Comparison of ENCODE assay signal across 18 cellular contexts in genomic region chr11:132008872-132009271, GRCh38.
DNase-seq lines count a peak whose midpoint lies in the region; FAIRE-seq and TF ChIP-seq lines count a peak whose summit lies in the region.
"Had no signal": no experiment of that assay in that cellular context is flagged by ENCODE, and none has a peak within 500 bp of the region (broad histone marks: within the 10 kb centered on the region; RNA-seq: fewer than 3 reads in every experiment).

No MANE protein-coding gene starts in this region.

- no peak overlapping the region; the same call in 1 of the 2 replicates for H2AK5ac ChIP-seq in H1 (ENCODE audit: low read depth, low read length)

- H2BK120ac ChIP-seq in H1 (replicated peaks; ENCODE audit: low read depth, low read length): no peak overlapping the region

- TF ChIP-seq EP300 in H1 (IDR thresholded peaks at IDR 0.05; ENCODE audit: borderline replicate concordance in 1 of 2, low read depth in 2 of 2, low read length in 2 of 2): no peak
- no peak for TF ChIP-seq EP300 in neural cell (conservative IDR thresholded peaks at IDR 0.05; ENCODE audit: poor library complexity, severe bottlenecking)

- peak; percentile 65 for FAIRE-seq in H1 (lab: Jason Lieb, UNC)
- FAIRE-seq: A549, GM12891 had no signal

- no peak overlapping the region for H4K8ac ChIP-seq in H1 (ENCODE audit: extremely low read depth, insufficient read depth, low read length)

- H3K14ac ChIP-seq in H1 (ENCODE audit: insufficient read length): no peak overlapping the region

- no peak overlapping the region for H3K27ac ChIP-seq in H1 (ENCODE audit: low read depth, low read length)
- H3K27ac ChIP-seq in neural cell (ENCODE audit: low read length): peak overlapping the region; percentile 88
- H3K27ac ChIP-seq: A549, C4-2B, HL-60, SJSA1 had no signal

- H3K4me2 ChIP-seq in H1 (ENCODE audit: insufficient read depth in 1 of 2, low read depth in 2 of 2, low read length in 2 of 2) (no peak overlapping the region), neural cell (ENCODE audit: low read length) (no peak overlapping the region)
- H3K4me2 ChIP-seq: A549 had no signal

- H3K4me1 ChIP-seq in H1 (replicated peaks in 1 of 4; ENCODE audit: control insufficient read depth in 3 of 4, insufficient read depth in 4 of 4, low read length in 3 of 4): peaks cover 2 to 14% (median 8%) of the 10 kb centered on the region in 4 experiments; a peak in 5 of 7 replicates
- H3K4me1 ChIP-seq: A549, SJSA1 had no signal

- H2BK5ac ChIP-seq in H1 (ENCODE audit: low read depth, low read length): no peak overlapping the region

- TF ChIP-seq RAD21 in H1 (IDR thresholded peaks at IDR 0.05 in 1 of 2, conservative IDR thresholded peaks at IDR 0.05 in 1 of 2; ENCODE audit: low read depth in 2 of 2, low read length in 2 of 2) (no peak), neural cell (conservative IDR thresholded peaks at IDR 0.05) (peak; percentile 20)

- no peak overlapping the region for H3K23ac ChIP-seq in H1 (ENCODE audit: insufficient read length)

- no peaks in the 10 kb centered on the region for H3K9me3 ChIP-seq in H1 (ENCODE audit: insufficient read depth in 2 of 2, low read depth in 1 of 2, low read length in 1 of 2)
- no peaks in the 10 kb centered on the region for H3K9me3 ChIP-seq in neural cell (ENCODE audit: low read length)
- H3K9me3 ChIP-seq: A549, SJSA1 had no signal

- WGBS in H1 (ENCODE audit: extremely low coverage in 1 of 2, insufficient coverage in 1 of 2, insufficient read length in 1 of 2, insufficient replicate concordance in 2 of 2, low coverage in 1 of 2, low lambda C conversion rate in 2 of 2, missing lambda C conversion rate in 1 of 2), 2 experiments: 28% methylated on average over 4 of the region's 4 CpGs; no CpG with 5 or more reads in 1 of the 2 experiments

- H3K4me3 ChIP-seq in H1 (ENCODE audit: extremely low read depth in 1 of 4, insufficient read depth in 2 of 4, low read depth in 3 of 4, low read length in 4 of 4) (no peak overlapping the region), neural cell (ENCODE audit: low read length) (peak overlapping the region; percentile 6)
- H3K4me3 ChIP-seq: A549, SJSA1 had no signal

- CTCF ChIA-PET in H1 (lab: Charles Lee; ENCODE audit: partially characterized antibody): interaction anchor here (1.1 to 1.5 kb wide), 2 partner anchors 19 to 125 kb away, joined by 3 to 5 read pairs; no protein-coding TSS in a partner anchor

- no peak overlapping the region for H2AFZ ChIP-seq in H1 (ENCODE audit: low read length)
- H2AFZ ChIP-seq in neural cell (ENCODE audit: low read depth, low read length): no peak overlapping the region

- H3K9me2 ChIP-seq in neural cell (ENCODE audit: insufficient read depth, low read length): no peaks in the 10 kb centered on the region

- POLR2A ChIA-PET in H1 (lab: Charles Lee; ENCODE audit: partially characterized antibody): interaction anchor here (1.2 kb wide), 1 partner anchor 31 kb away, joined by 3 read pairs; no protein-coding TSS in a partner anchor

- peak; percentile 34 for DNase-seq in ELF-1 (ENCODE audit: low read depth, low spot score)
- peak; percentile 50 for DNase-seq in NCI-H69 (lab: John Stamatoyannopoulos, UW)
- no peak for DNase-seq in H1 (ENCODE audit: low read depth in 1 of 2, low spot score in 2 of 2)
- DNase-seq in stimulated activated CD4-positive, alpha-beta T cell treated with anti-CD3 and anti-CD28 coated beads, Interleukin-1b, Interleukin-23, amount 100 ng/mL, for 48 hours: no peak
- DNase-seq in activated effector memory CD4-positive, alpha-beta T cell treated with Interleukin-2 at 50 U/mL for 16 hours: no peak
- DNase-seq in NCI-H1417 treated with DMSO at 0.1 percent for 48 hours (lab: John Stamatoyannopoulos, UW): no peak
- DNase-seq: COR-L47, KG1, NCI-H1092 treated with DMSO at 0.1 percent for 48 hours, NCI-H187 treated with DMSO at 0.1 percent for 48 hours, NCI-H524 treated with DMSO at 0.1 percent for 48 hours, PC-3 had no signal

- no peaks in the 10 kb centered on the region for H3K79me2 ChIP-seq in H1 (ENCODE audit: control insufficient read depth in 1 of 2, insufficient read depth in 2 of 2, low read length in 2 of 2)
- no peaks in the 10 kb centered on the region for H3K79me2 ChIP-seq in neural cell (replicated peaks; ENCODE audit: insufficient read depth, low read length)

- H3K27me3 ChIP-seq in H1 (replicated peaks in 1 of 4; ENCODE audit: control insufficient read depth in 3 of 4, extremely low read depth in 1 of 4, insufficient read depth in 3 of 4, low read length in 3 of 4) (no peaks in the 10 kb centered on the region; a peak in 1 of 7 replicates), neural cell (ENCODE audit: insufficient read depth, low read depth, low read length) (no peaks in the 10 kb centered on the region)
- H3K27me3 ChIP-seq: SJSA1 had no signal

- H4K20me1 ChIP-seq in H1 (replicated peaks in 1 of 2; ENCODE audit: control insufficient read depth in 1 of 2, insufficient read depth in 2 of 2, low read length in 2 of 2) (no peaks in the 10 kb centered on the region), neural cell (ENCODE audit: insufficient read depth) (no peaks in the 10 kb centered on the region)

- no peaks in the 10 kb centered on the region for H3K79me1 ChIP-seq in H1 (ENCODE audit: low read depth, low read length)

- H3F3A ChIP-seq in neural cell (ENCODE audit: insufficient read depth, low read length, poor library complexity, severe bottlenecking): peaks cover 6% of the 10 kb centered on the region

- H3K23me2 ChIP-seq in H1 (ENCODE audit: low read depth, low read length): no peaks in the 10 kb centered on the region

- no peak for TF ChIP-seq CTCF in H1 (IDR thresholded peaks at IDR 0.05; ENCODE audit: control extremely low read depth in 1 of 3, insufficient read depth in 1 of 3, low read depth in 1 of 3, low read length in 3 of 3)
- TF ChIP-seq CTCF in neural cell (IDR thresholded peaks at IDR 0.05; ENCODE audit: poor library complexity, severe bottlenecking): no peak

- H3K9ac ChIP-seq in H1 (replicated peaks in 1 of 4; ENCODE audit: extremely low read depth in 1 of 4, low read depth in 3 of 4, low read length in 3 of 4) (no peak overlapping the region), neural cell (ENCODE audit: low read length) (peak overlapping the region; percentile 58)

- H2BK12ac ChIP-seq in H1 (ENCODE audit: low read depth, low read length): no peak overlapping the region

- no peak for TF ChIP-seq POLR2A in H1 (IDR thresholded peaks at IDR 0.05; ENCODE audit: control extremely low read depth in 1 of 2, low read depth in 2 of 2, low read length in 2 of 2)

- no peaks in the 10 kb centered on the region for H3K36me3 ChIP-seq in H1 (ENCODE audit: control insufficient read depth in 2 of 4, insufficient read depth in 4 of 4, low read length in 3 of 4)
- no peaks in the 10 kb centered on the region for H3K36me3 ChIP-seq in neural cell (ENCODE audit: insufficient read depth, low read length)
- H3K36me3 ChIP-seq: SJSA1 had no signal

- no peak overlapping the region for H2BK15ac ChIP-seq in H1 (ENCODE audit: low read length)

- no peak overlapping the region for H4K91ac ChIP-seq in H1 (replicated peaks; ENCODE audit: insufficient read length, low read length)

- no peak overlapping the region for H3K18ac ChIP-seq in H1 (ENCODE audit: extremely low read depth, low read length)

- no peak overlapping the region for H4K5ac ChIP-seq in H1 (ENCODE audit: insufficient read length, low read depth, low read length)

- H3K56ac ChIP-seq in H1 (replicated peaks; ENCODE audit: insufficient read length, low read depth, low read length): no peak overlapping the region

- no peak overlapping the region for H3K4ac ChIP-seq in H1 (replicated peaks; ENCODE audit: insufficient read length, low read depth, low read length)

- no peak overlapping the region for H2BK20ac ChIP-seq in H1 (ENCODE audit: low read length)

TF ChIP-seq in H1, 55 proteins besides CTCF, POLR2A, EP300 and RAD21 (continues in another document):
- TF ChIP-seq TCF12 (IDR thresholded peaks at IDR 0.05; ENCODE audit: low read depth, low read length) (no peak), NRF1 (IDR thresholded peaks at IDR 0.05; ENCODE audit: low read depth, low read length) (no peak), TBP (IDR thresholded peaks at IDR 0.05; ENCODE audit: low read depth, low read length) (no peak), MAFK (IDR thresholded peaks at IDR 0.05; ENCODE audit: low read depth, low read length) (no peak), CEBPB (IDR thresholded peaks at IDR 0.05; ENCODE audit: low read depth, low read length) (no peak), KDM1A (IDR thresholded peaks at IDR 0.05; ENCODE audit: borderline replicate concordance, low read length) (no peak), RNF2 (IDR thresholded peaks at IDR 0.05; ENCODE audit: borderline replicate concordance, low read depth, low read length, missing control alignments, poor library complexity, severe bottlenecking) (no peak), CHD1 (IDR thresholded peaks at IDR 0.05; ENCODE audit: low read depth, low read length) (no peak), POU5F1 (IDR thresholded peaks at IDR 0.05; ENCODE audit: low read depth, low read length) (no peak)

TF ChIP-seq in neural cell, 6 proteins besides CTCF, POLR2A, EP300 and RAD21 (continues in another document):
- TF ChIP-seq REST (IDR thresholded peaks at IDR 0.05; ENCODE audit: borderline replicate concordance): peak; percentile 4
- TF ChIP-seq EZH2 (IDR thresholded peaks at IDR 0.05; ENCODE audit: borderline replicate concordance, insufficient read depth, low read length, poor library complexity, severe bottlenecking): no peak
- no peak for TF ChIP-seq TAF1 (IDR thresholded peaks at IDR 0.05; ENCODE audit: low read depth)

Comparison
In these comparisons a context has a peak if more than half of its experiments do, and no peak if none do; other contexts are left out.
1. DNase-seq: peak in ELF-1 (single experiment) and NCI-H69 (single experiment); none in H1 (0 of 2), stimulated activated CD4-positive, alpha-beta T cell treated with anti-CD3 and anti-CD28 coated beads, Interleukin-1b, Interleukin-23, amount 100 ng/mL, for 48 hours (single experiment), activated effector memory CD4-positive, alpha-beta T cell treated with Interleukin-2 at 50 U/mL for 16 hours (single experiment) and NCI-H1417 treated with DMSO at 0.1 percent for 48 hours (single experiment).